Comparison of ENCODE assay signal across 9 cellular contexts in the genomic region with DNA sequence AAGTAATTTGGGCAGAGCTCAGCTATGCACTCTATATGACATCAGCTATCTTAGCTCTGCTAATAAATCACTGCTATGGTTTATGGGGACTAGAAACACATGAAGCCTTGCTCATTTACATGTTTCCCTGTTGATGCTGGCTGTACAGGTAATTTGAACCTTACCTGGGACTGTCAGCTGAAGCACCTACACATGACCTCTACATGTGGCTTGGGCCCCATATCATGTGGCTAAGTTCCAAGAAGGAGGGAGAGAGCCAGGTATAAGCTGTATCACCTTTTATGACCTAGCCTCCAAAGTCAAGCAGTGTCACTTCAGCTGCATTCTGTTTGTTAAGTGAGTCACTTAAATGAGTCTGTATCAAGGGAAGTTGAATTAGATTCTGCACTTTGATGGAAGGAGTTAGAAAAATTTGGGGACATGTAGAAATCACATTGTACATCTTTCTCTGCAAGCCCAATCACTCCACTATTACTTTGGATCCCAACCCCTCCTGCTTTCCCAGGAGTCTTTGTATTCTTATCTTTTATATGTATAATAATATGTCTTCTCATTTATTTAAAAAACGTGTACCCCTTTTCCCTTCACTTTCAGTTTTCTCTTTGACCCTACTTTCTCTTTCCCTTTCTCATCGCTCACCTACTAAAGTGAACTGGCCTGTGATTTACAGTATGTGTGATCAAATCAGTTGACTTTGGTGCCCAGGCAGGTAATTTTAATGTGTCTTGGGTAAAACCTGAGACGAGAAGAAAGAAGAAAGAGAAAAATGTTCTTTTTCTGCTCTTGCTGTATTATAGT. TPM values are rescaled to one million over a fixed set of nuclear protein-coding genes. Genes with fewer than 3 reads are reported as not detected.
DNase-seq lines count a peak whose midpoint lies in the region; ATAC-seq, FAIRE-seq and TF ChIP-seq lines count a peak whose summit lies in the region.
"Had no signal": no experiment of that assay in that cellular context is flagged by ENCODE, and none has a peak within 500 bp of the region (broad histone marks: within the 10 kb centered on the region; RNA-seq: fewer than 3 reads in every experiment).

No MANE protein-coding gene starts in this region.

- no peak for TF ChIP-seq CTCF in thyroid gland (IDR thresholded peaks at IDR 0.05)

- H3K27ac Mint-ChIP-seq in CD4-positive, CD25-positive, alpha-beta regulatory T cell: peak overlapping the region; percentile 25 to 83 (median 34)
- H3K27ac Mint-ChIP-seq in activated naive CD8-positive, alpha-beta T cell treated with anti-CD3 and anti-CD28 coated beads, Interleukin-2, amount 10 ng/mL, durations not matched to agents 7 days and 5 days: peak overlapping the region; percentile 79

- no peak for TF ChIP-seq POLR2A in thyroid gland (IDR thresholded peaks at IDR 0.05)

- POLR2A ChIA-PET in activated naive CD8-positive, alpha-beta T cell treated with anti-CD3 and anti-CD28 coated beads, Interleukin-2, amount 10 ng/mL, durations not matched to agents 7 days and 5 days (lab: Charles Lee): interaction anchor here (0.7 to 2.0 kb wide), 3 partner anchors 12 to 53 kb away, joined by 3 to 9 read pairs (median 3); a partner anchor contains a TSS

- peaks cover 6 to 21% (median 13%) of the 10 kb centered on the region in 4 donors for H3K4me1 Mint-ChIP-seq in CD4-positive, CD25-positive, alpha-beta regulatory T cell
- peaks cover 22% of the 10 kb centered on the region for H3K4me1 Mint-ChIP-seq in activated naive CD8-positive, alpha-beta T cell treated with anti-CD3 and anti-CD28 coated beads, Interleukin-2, amount 10 ng/mL, durations not matched to agents 7 days and 5 days

- intact Hi-C loops in thyroid gland (cut with DNase I): no loop called here

- peaks cover 0 to 1% (median 0%) of the 10 kb centered on the region in 7 donors for H3K9me3 Mint-ChIP-seq in CD4-positive, CD25-positive, alpha-beta regulatory T cell
- peaks cover 7% of the 10 kb centered on the region for H3K9me3 Mint-ChIP-seq in activated naive CD8-positive, alpha-beta T cell treated with anti-CD3 and anti-CD28 coated beads, Interleukin-2, amount 10 ng/mL, durations not matched to agents 7 days and 5 days

- 70 to 84% methylated on average over 3 of the region's 3 CpGs for WGBS in thyroid gland, 2 donors

- H3K9me3 ChIP-seq in CD4-positive, CD25-positive, alpha-beta regulatory T cell (ENCODE audit: control insufficient read depth in 2 of 2, low read length in 2 of 2): no peaks in the 10 kb centered on the region
- H3K9me3 ChIP-seq in thyroid gland: no peaks in the 10 kb centered on the region

- ATAC-seq in CD4-positive, CD25-positive, alpha-beta regulatory T cell (ENCODE audit: low read depth in 2 of 2): peak; percentile 69 to 75
- ATAC-seq in GM18909 (IDR thresholded peaks at IDR 0.05; ENCODE audit: poor library complexity, unreplicated experiment) (peak; percentile 77), HG03139 (IDR thresholded peaks at IDR 0.05; ENCODE audit: unreplicated experiment) (peak; percentile 67)
- peak; percentile 75 for ATAC-seq in activated naive CD8-positive, alpha-beta T cell treated with anti-CD3 and anti-CD28 coated beads, Interleukin-2, amount 10 ng/mL, durations not matched to agents 7 days and 5 days (ENCODE audit: low read depth)

- no peaks in the 10 kb centered on the region for H3K36me3 Mint-ChIP-seq in CD4-positive, CD25-positive, alpha-beta regulatory T cell
- peaks cover 10% of the 10 kb centered on the region for H3K36me3 Mint-ChIP-seq in activated naive CD8-positive, alpha-beta T cell treated with anti-CD3 and anti-CD28 coated beads, Interleukin-2, amount 10 ng/mL, durations not matched to agents 7 days and 5 days

- no peak for FAIRE-seq in HTR-8/SVneo (lab: Jason Lieb, UNC)

- peaks cover 10% of the 10 kb centered on the region for H3K27me3 Mint-ChIP-seq in CD4-positive, CD25-positive, alpha-beta regulatory T cell
- no peaks in the 10 kb centered on the region for H3K27me3 Mint-ChIP-seq in activated naive CD8-positive, alpha-beta T cell treated with anti-CD3 and anti-CD28 coated beads, Interleukin-2, amount 10 ng/mL, durations not matched to agents 7 days and 5 days

- peak in 2 of 3 donors; percentile 30 to 80 for DNase-seq in CD4-positive, CD25-positive, alpha-beta regulatory T cell
- no peak for DNase-seq in activated naive CD8-positive, alpha-beta T cell treated with anti-CD3 and anti-CD28 coated beads, Interleukin-2, amount 10 ng/mL, durations not matched to agents 7 days and 5 days
- DNase-seq in NK-92 treated with Interleukin-12 subunit alpha and Interleukin-12 subunit beta, amount 100 ng/mL, for 24 hours (lab: John Stamatoyannopoulos, UW): no peak
- DNase-seq in thyroid gland (no peak), HTR-8/SVneo (ENCODE audit: insufficient read length, low spot score) (no peak)
- DNase-seq in activated CD4-positive, alpha-beta T cell treated with anti-CD3 and anti-CD28 coated beads, Interleukin-2, amount 50 U/mL, for 1 hour: no peak
- DNase-seq: NCI-H1436 had no signal

- peak overlapping the region; percentile 45 to 66 (median 60) for H3K4me3 Mint-ChIP-seq in CD4-positive, CD25-positive, alpha-beta regulatory T cell
- H3K4me3 Mint-ChIP-seq in activated naive CD8-positive, alpha-beta T cell treated with anti-CD3 and anti-CD28 coated beads, Interleukin-2, amount 10 ng/mL, durations not matched to agents 7 days and 5 days: peak overlapping the region; percentile 72

- H3K27me3 ChIP-seq in CD4-positive, CD25-positive, alpha-beta regulatory T cell (ENCODE audit: control insufficient read depth, insufficient read depth, low read length): no peaks in the 10 kb centered on the region
- H3K27me3 ChIP-seq in thyroid gland: no peaks in the 10 kb centered on the region

- peak overlapping the region; percentile 78 for H3K4me3 ChIP-seq in CD4-positive, CD25-positive, alpha-beta regulatory T cell (ENCODE audit: low read depth, low read length)
- H3K4me3 ChIP-seq in thyroid gland (replicated peaks in 1 of 3): no peak overlapping the region

- no peaks in the 10 kb centered on the region for H3K36me3 ChIP-seq in CD4-positive, CD25-positive, alpha-beta regulatory T cell (ENCODE audit: control insufficient read depth, insufficient read depth, low read length)
- no peaks in the 10 kb centered on the region for H3K36me3 ChIP-seq in thyroid gland

- H3K27ac ChIP-seq in CD4-positive, CD25-positive, alpha-beta regulatory T cell (ENCODE audit: insufficient read depth, low read length, poor library complexity, severe bottlenecking): peak overlapping the region; percentile 19
- H3K27ac ChIP-seq in thyroid gland: no peak overlapping the region

- peaks cover 5% of the 10 kb centered on the region for H3K4me1 ChIP-seq in CD4-positive, CD25-positive, alpha-beta regulatory T cell (ENCODE audit: control insufficient read depth, insufficient read depth, low read length, poor library complexity, severe bottlenecking)
- H3K4me1 ChIP-seq in thyroid gland: no peaks in the 10 kb centered on the region

RNA-seq across cellular contexts. Expression of a gene that starts 53.4 kb away (rescaled TPM):
- 74.0 TPM for total RNA-seq in CD4-positive, CD25-positive, alpha-beta regulatory T cell
- 10 to 100 TPM; 83.2 to 99.5 (median 93.4) TPM for polyA plus RNA-seq in CD4-positive, CD25-positive, alpha-beta regulatory T cell
- 100 to 1,000 TPM in 1 of 2 experiments, 10 to 100 TPM in 1; 93.6 to 111 TPM for total RNA-seq in activated naive CD8-positive, alpha-beta T cell treated with anti-CD3 and anti-CD28 coated beads, Interleukin-2, amount 10 ng/mL, durations not matched to agents 7 days and 5 days
- 10 to 100 TPM; 26.7 to 35.6 (median 33.8) TPM for total RNA-seq in thyroid gland

Comparison
In these comparisons a context has a peak if more than half of its experiments do, and no peak if none do; other contexts are left out.
1. DNase-seq: peak in CD4-positive, CD25-positive, alpha-beta regulatory T cell (2 of 3); none in activated naive CD8-positive, alpha-beta T cell treated with anti-CD3 and anti-CD28 coated beads, Interleukin-2, amount 10 ng/mL, durations not matched to agents 7 days and 5 days (single experiment), NK-92 treated with Interleukin-12 subunit alpha and Interleukin-12 subunit beta, amount 100 ng/mL, for 24 hours (single experiment), thyroid gland (0 of 2), activated CD4-positive, alpha-beta T cell treated with anti-CD3 and anti-CD28 coated beads, Interleukin-2, amount 50 U/mL, for 1 hour (single experiment) and HTR-8/SVneo (single experiment).
2. Peak in every context shown above with its lines, with median percentiles within 50 percentile points of each other: ATAC-seq.